17 cellular contexts compared by ENCODE assay signal in genomic region chrX:150530821-150531220, GRCh38. TPM values are rescaled to one million over a fixed set of nuclear protein-coding genes. Genes with fewer than 3 reads are reported as not detected.
DNase-seq lines count a peak whose midpoint lies in the region; ATAC-seq and TF ChIP-seq lines count a peak whose summit lies in the region.
"Had no signal": no experiment of that assay in that cellular context is flagged by ENCODE, and none has a peak within 500 bp of the region (broad histone marks: within the 10 kb centered on the region; RNA-seq: fewer than 3 reads in every experiment).

No MANE protein-coding gene starts in this region.

- H3K27me3 ChIP-seq in layer of hippocampus (ENCODE audit: control insufficient read depth, insufficient read depth, low read length) (no peaks in the 10 kb centered on the region), foreskin keratinocyte (no peaks in the 10 kb centered on the region)
- H3K27me3 ChIP-seq: BLaER1 treated with 17β-estradiol and CSF1 and Interleukin-3, amounts not matched to agents 10 nM and 100 nM had no signal

- TF ChIP-seq CTCF in foreskin keratinocyte (conservative IDR thresholded peaks at IDR 0.05), result no peak

- no peak for DNase-seq in HEK293T (ENCODE audit: extremely low spot score)
- peak in 5 of 61 donors; percentile 3 to 17 (median 7) for DNase-seq in caudate nucleus (lab: John Stamatoyannopoulos, UW)
- DNase-seq in foreskin keratinocyte, result no peak
- DNase-seq in epidermal melanocyte (ENCODE audit: insufficient read length, low spot score), result no peak
- DNase-seq in erythroblast (lab: John Stamatoyannopoulos, UW), result no peak
- DNase-seq: 8988T; AML-193; Caco-2; Calu3; CD4-positive, alpha-beta T cell; CD8-positive, alpha-beta T cell; DMS79 treated with DMSO at 0.1 percent for 48 hours; GF-D8 had no signal

- no peak for TF ChIP-seq POLR2A in erythroblast (IDR thresholded peaks at IDR 0.05; ENCODE audit: low read length)

- CTCF ChIA-PET in HEK293T (lab: Yijun Ruan, JAX), result no interaction called here

- ATAC-seq in foreskin keratinocyte, result no peak
- ATAC-seq: A549; CD8-positive, alpha-beta T cell had no signal

- POLR2A ChIA-PET in HEK293T (lab: Yijun Ruan, JAX), result no interaction called here

- H3K27ac ChIP-seq in caudate nucleus (ENCODE audit: low read depth, low read length) (peak overlapping the region; percentile 28), layer of hippocampus (ENCODE audit: low read depth, low read length) (peak overlapping the region; percentile 20), foreskin keratinocyte (no peak overlapping the region)
- H3K27ac ChIP-seq: A549; BLaER1 treated with 17β-estradiol and CSF1 and Interleukin-3, amounts not matched to agents 10 nM and 100 nM; C4-2B had no signal

- H3K4me1 ChIP-seq in foreskin keratinocyte, result no peaks in the 10 kb centered on the region
- H3K4me1 ChIP-seq: A549; BLaER1 treated with 17β-estradiol and CSF1 and Interleukin-3, amounts not matched to agents 10 nM and 100 nM; Caco-2 had no signal

TF ChIP-seq in HEK293T, 16 proteins besides CTCF, POLR2A, EP300 and RAD21:
- TF ChIP-seq PKNOX1 (IDR thresholded peaks at IDR 0.05) (peak; percentile 61; the same call in 1 of the 2 replicates), SP1 (IDR thresholded peaks at IDR 0.05) (no peak), HDGF (IDR thresholded peaks at IDR 0.05; ENCODE audit: borderline replicate concordance) (no peak)

RNA-seq across cellular contexts. Expression of gene MTM1, which starts 37.6 kb away (rescaled TPM):
- 10.2 and 11.4 TPM in 2 replicates for total RNA-seq in foreskin keratinocyte
- 3.1 and 3.5 TPM in 2 replicates for polyA plus RNA-seq in foreskin keratinocyte
